2 cellular contexts compared by ENCODE assay signal in genomic region chr1:174247472-174247871, GRCh38.
TF ChIP-seq lines count a peak whose summit lies in the region.

No MANE protein-coding gene starts in this region.

TF ChIP-seq in GM23338, 12 proteins besides CTCF, POLR2A, EP300 and RAD21 (continued from another document):
- TF ChIP-seq ZNF462 (CRISPR knock-in tag; IDR thresholded peaks at IDR 0.05) (no peak), REST (IDR thresholded peaks at IDR 0.05; ENCODE audit: unreplicated experiment) (no peak), ETS1 (IDR thresholded peaks at IDR 0.05) (no peak)

TF ChIP-seq in GM12878, 131 proteins besides CTCF, POLR2A, EP300 and RAD21 (continued from another document):
- TF ChIP-seq PRDM15 (CRISPR knock-in tag; IDR thresholded peaks at IDR 0.05), result no peak
- no peak for TF ChIP-seq CREB1 (IDR thresholded peaks at IDR 0.05; ENCODE audit: low read depth)
- TF ChIP-seq USF2 (IDR thresholded peaks at IDR 0.05; ENCODE audit: borderline replicate concordance, low read depth, low read length), result no peak
- no peak for TF ChIP-seq SRF (IDR thresholded peaks at IDR 0.05; ENCODE audit: low read depth in 2 of 2, low read length in 2 of 2)
- no peak for TF ChIP-seq TCF12 (IDR thresholded peaks at IDR 0.05; ENCODE audit: low read depth, low read length)
- TF ChIP-seq HCFC1 (IDR thresholded peaks at IDR 0.05; ENCODE audit: low read length), result no peak
TF ChIP-seq in GM12878: peak in this region for 0.
